Comparison of ENCODE assay signal across 8 cellular contexts in genomic region chr17:44533533-44534246, GRCh38. TPM values are rescaled to one million over a fixed set of nuclear protein-coding genes. Genes with fewer than 3 reads are reported as not detected.
DNase-seq lines count a peak whose midpoint lies in the region; ATAC-seq, FAIRE-seq and TF ChIP-seq lines count a peak whose summit lies in the region.

No MANE protein-coding gene starts in this region.

- peak overlapping the region; percentile 19 to 26 for H3K4me3 Mint-ChIP-seq in activated T-cell treated with anti-CD3 and anti-CD28 coated beads, Interleukin-2, amount 50 U/mL, for 72 hours
- H3K4me3 Mint-ChIP-seq in nephron: peak overlapping the region; percentile 12 to 46 (median 44)

- H3K36me3 Mint-ChIP-seq in activated T-cell treated with anti-CD3 and anti-CD28 coated beads, Interleukin-2, amount 50 U/mL, for 72 hours (ENCODE audit: insufficient read depth in 2 of 2): no peaks in the 10 kb centered on the region
- no peaks in the 10 kb centered on the region for H3K36me3 Mint-ChIP-seq in nephron (ENCODE audit: low read depth)

- peak; percentile 94 to 96 for ATAC-seq in activated T-cell treated with anti-CD3 and anti-CD28 coated beads, Interleukin-2, amount 50 U/mL, for 72 hours (replicated peaks in 1 of 2)
- ATAC-seq in GM21529 (IDR thresholded peaks at IDR 0.05; ENCODE audit: unreplicated experiment): no peak

- no peak overlapping the region for H3K4me3 ChIP-seq in LNCaP clone FGC (ENCODE audit: low read depth, low read length)
- no peak overlapping the region for H3K4me3 ChIP-seq in fibroblast of mammary gland (ENCODE audit: control insufficient read depth, low read depth, low read length)

- no peaks in the 10 kb centered on the region for H3K9me3 Mint-ChIP-seq in activated T-cell treated with anti-CD3 and anti-CD28 coated beads, Interleukin-2, amount 50 U/mL, for 72 hours
- H3K9me3 Mint-ChIP-seq in nephron: no peaks in the 10 kb centered on the region

- H3K4me1 Mint-ChIP-seq in activated T-cell treated with anti-CD3 and anti-CD28 coated beads, Interleukin-2, amount 50 U/mL, for 72 hours (ENCODE audit: low read depth): peaks cover 9% of the 10 kb centered on the region
- peaks cover 35% of the 10 kb centered on the region for H3K4me1 Mint-ChIP-seq in nephron

- DNase-seq in Daoy (ENCODE audit: low read depth): peak; percentile 86
- no peak for DNase-seq in LNCaP clone FGC (ENCODE audit: low read depth)
- DNase-seq in RCC 7860 (ENCODE audit: low spot score): peak; percentile 58
- peak; percentile 89 to 90 for DNase-seq in activated T-cell treated with anti-CD3 and anti-CD28 coated beads, Interleukin-2, amount 50 U/mL, for 72 hours
- DNase-seq in fibroblast of mammary gland (ENCODE audit: low read depth): peak; percentile 82
- DNase-seq in stimulated activated naive CD4-positive, alpha-beta T cell (lab: John Stamatoyannopoulos, UW): peak; percentile 52 to 80 (median 74)

- TF ChIP-seq CTCF in LNCaP clone FGC (IDR thresholded peaks at IDR 0.05; ENCODE audit: control insufficient read depth, extremely low read depth, insufficient read depth) (peak; percentile 75), fibroblast of mammary gland (conservative IDR thresholded peaks at IDR 0.05; ENCODE audit: control insufficient read depth, insufficient read depth, low read depth, low read length) (peak; percentile 94), nephron (IDR thresholded peaks at IDR 0.05; ENCODE audit: unreplicated experiment in 3 of 3) (peak; percentile 96 to 98 (median 98))

- FAIRE-seq in RCC 7860 (lab: Jason Lieb, UNC): no peak

- no peak overlapping the region for H3K27ac Mint-ChIP-seq in activated T-cell treated with anti-CD3 and anti-CD28 coated beads, Interleukin-2, amount 50 U/mL, for 72 hours
- H3K27ac Mint-ChIP-seq in nephron: peak overlapping the region; percentile 97 to 99 (median 98)

- no peaks in the 10 kb centered on the region for H3K27me3 Mint-ChIP-seq in activated T-cell treated with anti-CD3 and anti-CD28 coated beads, Interleukin-2, amount 50 U/mL, for 72 hours (ENCODE audit: low read depth)
- H3K27me3 Mint-ChIP-seq in nephron (ENCODE audit: low read depth): peaks cover 4% of the 10 kb centered on the region

RNA-seq across cellular contexts. Expression of gene FZD2, which starts 23.6 kb away (rescaled TPM):
- 4.6 and 5.5 TPM in 2 replicates for total RNA-seq in Daoy (2014; rRNA removed; shearing (Covaris generic))
- under 1 TPM; 0.23 to 0.82 TPM for total RNA-seq in activated T-cell treated with anti-CD3 and anti-CD28 coated beads, Interleukin-2, amount 50 U/mL, for 72 hours

RNA-seq across cellular contexts. Expression of gene GPATCH8, which starts 30.5 kb away (rescaled TPM):
- 6.3 and 7.7 TPM in 2 replicates for total RNA-seq in Daoy (2014; rRNA removed; shearing (Covaris generic))
- total RNA-seq in activated T-cell treated with anti-CD3 and anti-CD28 coated beads, Interleukin-2, amount 50 U/mL, for 72 hours: 10 to 100 TPM; 45.4 to 49.7 TPM
